ENCODE assay signal across 5 cellular contexts in genomic region chr12:85658236-85658635, GRCh38.
"Had no signal": no experiment of that assay in that cellular context is flagged by ENCODE, and none has a peak within 500 bp of the region (broad histone marks: within the 10 kb centered on the region; RNA-seq: fewer than 3 reads in every experiment).

No MANE protein-coding gene starts in this region.

- DNase-seq: H9, HCEC 1CT, KBM-7 had no signal

- H3K4me3 ChIP-seq: GM23338 had no signal

- H3K27ac ChIP-seq: HL-60 had no signal
